8 cellular contexts compared by ENCODE assay signal in the genomic region with DNA sequence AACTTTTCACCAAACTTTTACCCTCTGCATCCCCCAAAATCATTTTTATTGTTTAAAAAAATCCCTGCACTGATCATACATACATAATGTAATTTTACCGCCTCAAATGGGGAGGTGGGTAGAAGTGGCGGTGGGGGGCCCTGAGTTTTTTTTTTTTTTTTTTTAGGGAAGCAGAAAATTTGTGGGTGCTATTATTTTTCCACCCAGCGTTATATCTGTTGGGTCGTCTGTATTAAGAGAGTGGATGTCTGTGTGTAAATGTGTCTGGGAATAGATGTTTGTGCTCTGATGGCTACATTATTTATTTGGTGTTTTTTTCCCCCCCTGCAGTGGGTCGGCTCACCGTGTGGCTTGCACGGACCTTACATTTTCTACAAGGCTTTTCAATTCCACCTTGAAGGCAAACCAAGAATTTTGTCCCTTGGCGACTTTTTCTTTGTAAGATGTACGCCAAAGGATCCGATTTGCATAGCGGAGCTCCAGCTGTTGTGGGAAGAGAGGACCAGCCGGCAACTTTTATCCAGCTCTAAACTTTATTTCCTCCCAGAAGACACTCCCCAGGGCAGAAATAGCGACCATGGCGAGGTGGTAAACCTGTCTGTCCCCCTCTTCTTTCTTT. TPM values are rescaled to one million over a fixed set of nuclear protein-coding genes. Genes with fewer than 3 reads are reported as not detected.
DNase-seq lines count a peak whose midpoint lies in the region; ATAC-seq, FAIRE-seq and TF ChIP-seq lines count a peak whose summit lies in the region.

No MANE protein-coding gene starts in this region.

- peak overlapping the region; percentile 62 for H3K27ac ChIP-seq in AG04450 (ENCODE audit: low read depth, low read length)
- H3K27ac ChIP-seq in H9 (ENCODE audit: insufficient read length, low read depth, low read length): no peak overlapping the region
- H3K27ac ChIP-seq in cardiac muscle cell: no peak overlapping the region
- H3K27ac ChIP-seq in prostate gland: peak overlapping the region; percentile 98

- intact Hi-C loops in prostate gland (cut with DNase I): loop anchor here (5.0 to 10.0 kb wide), 5 partner anchors 40 to 1087 kb away; partner anchors contain the start of gene CABCOCO1

- H3K4me1 ChIP-seq in H9 (ENCODE audit: insufficient read depth, low read length): no peaks in the 10 kb centered on the region
- peaks cover 3% of the 10 kb centered on the region for H3K4me1 ChIP-seq in cardiac muscle cell (ENCODE audit: low read depth)
- peaks cover 5% of the 10 kb centered on the region for H3K4me1 ChIP-seq in prostate gland (replicated peaks)

- peaks cover 41% of the 10 kb centered on the region for H3K23me2 ChIP-seq in H9 (ENCODE audit: insufficient read length, low read depth, low read length, poor library complexity, severe bottlenecking)

- CTCF ChIA-PET in AG04450 (lab: Charles Lee): interaction anchor here (0.7 to 2.4 kb wide), 5 partner anchors 27 to 343 kb away, joined by 3 to 8 read pairs (median 5); no protein-coding TSS in a partner anchor
- CTCF ChIA-PET in activated CD8-positive, alpha-beta T cell treated with anti-CD3 and anti-CD28 coated beads, Interleukin-2, amount 10 ng/mL, durations not matched to agents 7 days and 5 days (lab: Charles Lee): interaction anchor here (0.6 to 6.5 kb wide), 18 partner anchors 9 to 343 kb away, joined by 3 to 57 read pairs (median 5); no protein-coding TSS in a partner anchor

- no peak overlapping the region for H2BK15ac ChIP-seq in H9 (ENCODE audit: low read depth, low read length)

- DNase-seq in AG04450 (ENCODE audit: low read depth, low spot score): no peak
- no peak for DNase-seq in H9
- DNase-seq in activated CD8-positive, alpha-beta T cell treated with anti-CD3 and anti-CD28 coated beads, Interleukin-2, amount 10 ng/mL, durations not matched to agents 7 days and 5 days: no peak
- DNase-seq in cardiac muscle cell (ENCODE audit: low read depth in 1 of 2, low spot score in 1 of 2): peak; percentile 49 to 50
- no peak for DNase-seq in prostate gland (ENCODE audit: low spot score)
- DNase-seq in GM12892 (ENCODE audit: insufficient read length): no peak
- no peak for DNase-seq in CD1c-positive myeloid dendritic cell (ENCODE audit: extremely low spot score)

- H3K9me3 ChIP-seq in AG04450 (ENCODE audit: control insufficient read depth, insufficient read depth, low read length) (peaks cover 2% of the 10 kb centered on the region; the same call in 1 of the 2 replicates), H9 (ENCODE audit: control insufficient read depth, low read depth, low read length) (no peaks in the 10 kb centered on the region), cardiac muscle cell (ENCODE audit: low read depth) (no peaks in the 10 kb centered on the region), prostate gland (no peaks in the 10 kb centered on the region)

- no peak overlapping the region for H4K5ac ChIP-seq in H9 (ENCODE audit: insufficient read length, low read depth, low read length)

- peak overlapping the region; percentile 99 for H3K4me2 ChIP-seq in H9 (ENCODE audit: insufficient read depth, insufficient read length, low read length)

- H3K27me3 ChIP-seq in AG04450 (ENCODE audit: control insufficient read depth, insufficient read depth, low read length): no peaks in the 10 kb centered on the region
- peaks cover 29% of the 10 kb centered on the region; the same call in 1 of the 2 replicates for H3K27me3 ChIP-seq in H9 (ENCODE audit: insufficient read depth, low read length)
- H3K27me3 ChIP-seq in cardiac muscle cell: peaks cover 30% of the 10 kb centered on the region
- H3K27me3 ChIP-seq in prostate gland (replicated peaks; ENCODE audit: insufficient read depth): no peaks in the 10 kb centered on the region

- no peak overlapping the region for H2BK5ac ChIP-seq in H9 (ENCODE audit: insufficient read length, low read length)

- H3K36me3 ChIP-seq in cardiac muscle cell (no peaks in the 10 kb centered on the region), prostate gland (no peaks in the 10 kb centered on the region)

- H3K27ac Mint-ChIP-seq in H9: 0 out of 7 replicates have a peak overlapping the region, but pooled peaks of 1 of the 3 experiments have one; percentile 27
- peak overlapping the region; percentile 97 for H3K27ac Mint-ChIP-seq in activated CD8-positive, alpha-beta T cell treated with anti-CD3 and anti-CD28 coated beads, Interleukin-2, amount 10 ng/mL, durations not matched to agents 7 days and 5 days

- no peak overlapping the region for H3K9ac ChIP-seq in H9 (ENCODE audit: extremely low read depth, insufficient read length, low read length)

- no peak overlapping the region for H3K18ac ChIP-seq in H9 (ENCODE audit: insufficient read length, low read depth, low read length)

- H2AFZ ChIP-seq in H9 (ENCODE audit: low read length): no peak overlapping the region

- no peak overlapping the region for H3K14ac ChIP-seq in H9 (ENCODE audit: insufficient read depth, low read length)

- H3K4me1 Mint-ChIP-seq in H9: peaks cover 41 to 57% of the 10 kb centered on the region in 2 experiments
- H3K4me1 Mint-ChIP-seq in activated CD8-positive, alpha-beta T cell treated with anti-CD3 and anti-CD28 coated beads, Interleukin-2, amount 10 ng/mL, durations not matched to agents 7 days and 5 days (ENCODE audit: low read depth): peaks cover 50% of the 10 kb centered on the region

- POLR2A ChIA-PET in AG04450 (lab: Yijun Ruan, JAX): interaction anchor here (0.5 to 2.5 kb wide), 9 partner anchors 37 to 253 kb away, joined by 3 to 10 read pairs (median 3); no protein-coding TSS in a partner anchor
- POLR2A ChIA-PET in activated CD8-positive, alpha-beta T cell treated with anti-CD3 and anti-CD28 coated beads, Interleukin-2, amount 10 ng/mL, durations not matched to agents 7 days and 5 days (lab: Charles Lee): interaction anchor here (0.6 to 6.1 kb wide), 41 partner anchors 14 to 1367 kb away, joined by 3 to 117 read pairs (median 3); partner anchors contain the start of gene RTKN2

- WGBS in H9 (ENCODE audit: extremely low coverage, insufficient read length, low lambda C conversion rate): no CpG with 5 or more reads among the region's 14 CpGs
- WGBS in prostate gland: 0% methylated on average over 14 of the region's 14 CpGs

- no peaks in the 10 kb centered on the region; a peak in 1 of 5 replicates for H3K9me3 Mint-ChIP-seq in H9
- H3K9me3 Mint-ChIP-seq in activated CD8-positive, alpha-beta T cell treated with anti-CD3 and anti-CD28 coated beads, Interleukin-2, amount 10 ng/mL, durations not matched to agents 7 days and 5 days (ENCODE audit: insufficient read depth): no peaks in the 10 kb centered on the region

- no peak overlapping the region for H2BK12ac ChIP-seq in H9 (ENCODE audit: insufficient read length, low read depth, low read length)

- H2BK120ac ChIP-seq in H9 (ENCODE audit: low read depth, low read length, poor library complexity, severe bottlenecking): no peak overlapping the region

- H3K79me1 ChIP-seq in H9 (ENCODE audit: insufficient read depth, low read depth, low read length, poor library complexity, severe bottlenecking): no peaks in the 10 kb centered on the region

- no peak overlapping the region for H3K56ac ChIP-seq in H9 (ENCODE audit: insufficient read length, low read depth, low read length)

- no peak overlapping the region for H3T11ph ChIP-seq in H9 (ENCODE audit: low read length)

- no peak overlapping the region for H3K23ac ChIP-seq in H9 (ENCODE audit: insufficient read length, low read depth, low read length)

- peak overlapping the region; percentile 82 for H3K4me3 ChIP-seq in AG04450 (ENCODE audit: low read depth, low read length)
- H3K4me3 ChIP-seq in cardiac muscle cell: peak overlapping the region; percentile 77
- peak overlapping the region; percentile 58 to 85 for H3K4me3 ChIP-seq in prostate gland

- TF ChIP-seq POLR2A in prostate gland (IDR thresholded peaks at IDR 0.05): no peak
- TF ChIP-seq POLR2A in GM12892 (IDR thresholded peaks at IDR 0.05; ENCODE audit: low read depth, low read length): no peak; the same call in 1 of the 2 replicates

- H4K20me1 ChIP-seq in H9 (ENCODE audit: control insufficient read depth, insufficient read depth, insufficient read length): no peaks in the 10 kb centered on the region

- ATAC-seq in activated CD8-positive, alpha-beta T cell treated with anti-CD3 and anti-CD28 coated beads, Interleukin-2, amount 10 ng/mL, durations not matched to agents 7 days and 5 days: no peak
- no peak for ATAC-seq in HG03175 (IDR thresholded peaks at IDR 0.05; ENCODE audit: unreplicated experiment)

- FAIRE-seq in GM12892 (lab: Jason Lieb, UNC): no peak

- no peaks in the 10 kb centered on the region; a peak in 1 of 7 replicates for H3K36me3 Mint-ChIP-seq in H9 (ENCODE audit: insufficient read depth in 1 of 3, low read depth in 3 of 3)
- peaks cover 9% of the 10 kb centered on the region for H3K36me3 Mint-ChIP-seq in activated CD8-positive, alpha-beta T cell treated with anti-CD3 and anti-CD28 coated beads, Interleukin-2, amount 10 ng/mL, durations not matched to agents 7 days and 5 days (ENCODE audit: low read depth)

- H2BK20ac ChIP-seq in H9 (ENCODE audit: low read depth, low read length, poor library complexity, severe bottlenecking): no peak overlapping the region

- H4K91ac ChIP-seq in H9 (ENCODE audit: insufficient read length, low read depth, low read length): no peak overlapping the region

- H3K4me3 Mint-ChIP-seq in H9: peak overlapping the region; percentile 84 to 88
- H3K4me3 Mint-ChIP-seq in activated CD8-positive, alpha-beta T cell treated with anti-CD3 and anti-CD28 coated beads, Interleukin-2, amount 10 ng/mL, durations not matched to agents 7 days and 5 days: peak overlapping the region; percentile 94

- no peak overlapping the region for H3K4ac ChIP-seq in H9 (ENCODE audit: low read depth, low read length)

- TF ChIP-seq CTCF in AG04450 (IDR thresholded peaks at IDR 0.05; ENCODE audit: low read depth, low read length) (no peak), H9 (conservative IDR thresholded peaks at IDR 0.05) (no peak), cardiac muscle cell (IDR thresholded peaks at IDR 0.05; ENCODE audit: low read depth, low read length) (no peak), prostate gland (IDR thresholded peaks at IDR 0.05) (no peak)

- no peak overlapping the region for H4K8ac ChIP-seq in H9 (replicated peaks; ENCODE audit: insufficient read length, low read depth, low read length)

- H3K79me2 ChIP-seq in H9 (ENCODE audit: insufficient read depth, low read length): no peaks in the 10 kb centered on the region

- no peak overlapping the region for H2AK5ac ChIP-seq in H9 (ENCODE audit: insufficient read length, low read length)

- peaks cover 71% of the 10 kb centered on the region for H3K27me3 Mint-ChIP-seq in H9 (ENCODE audit: low read depth)
- no peaks in the 10 kb centered on the region for H3K27me3 Mint-ChIP-seq in activated CD8-positive, alpha-beta T cell treated with anti-CD3 and anti-CD28 coated beads, Interleukin-2, amount 10 ng/mL, durations not matched to agents 7 days and 5 days (ENCODE audit: low read depth)

RNA-seq across cellular contexts. Expression of gene ARID5B, which starts 0.4 kb away (rescaled TPM):
- polyA plus RNA-seq in AG04450 (2011; rRNA removed) (132 and 137 TPM in 2 replicates), cardiac muscle cell (4.3 and 7.8 TPM in 2 replicates)
- polyA minus RNA-seq in AG04450 (2011; rRNA and poly(A)+ RNA removed): 407 and 416 TPM in 2 replicates
- total RNA-seq in H9 (2021) (0.04 and 0.11 TPM in 2 replicates), cardiac muscle cell (4.3 and 4.9 TPM in 2 replicates), prostate gland (10 to 100 TPM; 67.9 to 90.1 TPM)
- total RNA-seq in activated CD8-positive, alpha-beta T cell treated with anti-CD3 and anti-CD28 coated beads, Interleukin-2, amount 10 ng/mL, durations not matched to agents 7 days and 5 days: 10 to 100 TPM; 18.0 to 21.6 TPM
- polyA plus RNA-seq in GM12892 (2012; ENCODE audit: missing spikeins): 15.3 TPM

Comparison
In these comparisons a context has a peak if more than half of its experiments do, and no peak if none do; other contexts are left out.
1. DNase-seq: peak in cardiac muscle cell (2 of 2); none in AG04450 (single experiment), H9 (single experiment), activated CD8-positive, alpha-beta T cell treated with anti-CD3 and anti-CD28 coated beads, Interleukin-2, amount 10 ng/mL, durations not matched to agents 7 days and 5 days (single experiment), prostate gland (single experiment), GM12892 (single experiment) and CD1c-positive myeloid dendritic cell (single experiment).
2. H3K27ac ChIP-seq: peak in AG04450 (single experiment) and prostate gland (2 of 2); none in H9 (single experiment) and cardiac muscle cell (single experiment).
3. Peak in every context shown above with its lines, with median percentiles within 50 percentile points of each other: H3K4me3 ChIP-seq.